19 cellular contexts compared by ENCODE assay signal in the genomic region with DNA sequence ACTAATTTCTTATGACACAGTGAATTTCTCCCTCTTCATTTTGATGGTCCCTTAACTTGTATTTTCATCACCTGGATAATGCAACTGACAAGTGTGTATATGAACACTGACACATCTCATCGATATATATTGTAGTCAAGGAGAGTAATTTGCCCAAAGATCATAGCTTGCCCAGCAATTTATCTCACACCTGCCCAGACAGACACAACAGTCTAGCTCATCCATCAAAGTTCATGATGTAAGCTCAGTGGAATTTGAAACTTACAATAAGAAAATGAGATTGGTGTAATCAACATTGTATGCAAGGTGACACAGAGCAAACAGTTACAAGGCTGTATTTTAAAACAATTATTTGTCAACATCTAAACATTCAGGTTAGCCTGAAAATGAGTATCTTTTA.
"Had no signal": no experiment of that assay in that cellular context is flagged by ENCODE, and none has a peak within 500 bp of the region (broad histone marks: within the 10 kb centered on the region; RNA-seq: fewer than 3 reads in every experiment).

No MANE protein-coding gene starts in this region.

- ATAC-seq: activated CD8-positive, alpha-beta T cell treated with anti-CD3 and anti-CD28 coated beads for 36 hours; stimulated activated naive B cell treated with anti-CD40 and anti-IgM and Interleukin-4, amounts not matched to agents 10 μg/mL and 1 μg/mL and 100 μg/mL, for 72 hours; WTC11 had no signal

- H3K9me3 ChIP-seq: left ventricle myocardium inferior, thoracic aorta, upper lobe of left lung had no signal

- H3K36me3 ChIP-seq: left ventricle myocardium inferior, thoracic aorta, upper lobe of left lung had no signal

- H3K27ac ChIP-seq: dorsolateral prefrontal cortex, epithelial cell of prostate, left ventricle myocardium inferior, thoracic aorta, upper lobe of left lung had no signal

- H3K4me3 Mint-ChIP-seq: activated CD8-positive, alpha-beta T cell treated with anti-CD3 and anti-CD28 coated beads for 36 hours; activated naive CD8-positive, alpha-beta T cell treated with anti-CD3 and anti-CD28 coated beads, Interleukin-2, amount 10 ng/mL, durations not matched to agents 7 days and 5 days; brain; neural crest cell; stimulated activated naive B cell treated with anti-CD40 and anti-IgM and Interleukin-4, amounts not matched to agents 10 μg/mL and 1 μg/mL and 100 μg/mL, for 72 hours; WTC11 had no signal

- H3K4me3 ChIP-seq: dorsolateral prefrontal cortex, left ventricle myocardium inferior, thoracic aorta, upper lobe of left lung had no signal

- H3K4me1 Mint-ChIP-seq: activated naive CD8-positive, alpha-beta T cell treated with anti-CD3 and anti-CD28 coated beads, Interleukin-2, amount 10 ng/mL, durations not matched to agents 7 days and 5 days; brain; neural crest cell; stimulated activated naive B cell treated with anti-CD40 and anti-IgM and Interleukin-4, amounts not matched to agents 10 μg/mL and 1 μg/mL and 100 μg/mL, for 72 hours; WTC11 had no signal

- H3K27me3 ChIP-seq: dorsolateral prefrontal cortex, upper lobe of left lung had no signal

- H3K27me3 Mint-ChIP-seq: activated CD8-positive, alpha-beta T cell treated with anti-CD3 and anti-CD28 coated beads for 36 hours; activated naive CD8-positive, alpha-beta T cell treated with anti-CD3 and anti-CD28 coated beads, Interleukin-2, amount 10 ng/mL, durations not matched to agents 7 days and 5 days; brain; stimulated activated naive B cell treated with anti-CD40 and anti-IgM and Interleukin-4, amounts not matched to agents 10 μg/mL and 1 μg/mL and 100 μg/mL, for 72 hours had no signal

- H3K36me3 Mint-ChIP-seq: activated naive CD8-positive, alpha-beta T cell treated with anti-CD3 and anti-CD28 coated beads, Interleukin-2, amount 10 ng/mL, durations not matched to agents 7 days and 5 days; brain; stimulated activated naive B cell treated with anti-CD40 and anti-IgM and Interleukin-4, amounts not matched to agents 10 μg/mL and 1 μg/mL and 100 μg/mL, for 72 hours; WTC11 had no signal

- H3K4me1 ChIP-seq: left ventricle myocardium inferior, upper lobe of left lung had no signal

- H3K9me3 Mint-ChIP-seq: activated naive CD8-positive, alpha-beta T cell treated with anti-CD3 and anti-CD28 coated beads, Interleukin-2, amount 10 ng/mL, durations not matched to agents 7 days and 5 days; brain; WTC11 had no signal

- DNase-seq: activated CD4-positive, alpha-beta T cell treated with anti-CD3 and anti-CD28 coated beads for 48 hours; activated CD8-positive, alpha-beta T cell treated with anti-CD3 and anti-CD28 coated beads for 36 hours; activated naive CD4-positive, alpha-beta T cell treated with Interleukin-2 at 50 U/mL for 16 hours; activated naive CD8-positive, alpha-beta T cell treated with anti-CD3 and anti-CD28 coated beads, Interleukin-2, amount 10 ng/mL, durations not matched to agents 7 days and 5 days; activated T-cell treated with anti-CD3 and anti-CD28 coated beads, Interleukin-2, amount 50 U/mL, for 1 hour; amygdala; central memory CD4-positive, alpha-beta T cell; dorsolateral prefrontal cortex; foreskin fibroblast; kidney; left ventricle myocardium inferior; stimulated activated naive B cell treated with anti-CD40 and anti-IgM and Interleukin-4, amounts not matched to agents 10 μg/mL and 1 μg/mL and 100 μg/mL, for 72 hours; upper lobe of left lung had no signal

- H3K27ac Mint-ChIP-seq: activated CD8-positive, alpha-beta T cell treated with anti-CD3 and anti-CD28 coated beads for 36 hours; activated naive CD8-positive, alpha-beta T cell treated with anti-CD3 and anti-CD28 coated beads, Interleukin-2, amount 10 ng/mL, durations not matched to agents 7 days and 5 days; activated T-helper 2 cell treated with anti-CD3 and anti-CD28 coated beads, Interferon-gamma antibody, Interleukin-2, Interleukin-4, amounts not matched to agents 10 μg/mL and 5 μg/mL and 100 μg/mL, durations not matched to agents 14 hours and 24 hours and 36 hours; brain; stimulated activated naive B cell treated with anti-CD40 and anti-IgM and Interleukin-4, amounts not matched to agents 10 μg/mL and 1 μg/mL and 100 μg/mL, for 72 hours; WTC11 had no signal
